In the genomic region with DNA sequence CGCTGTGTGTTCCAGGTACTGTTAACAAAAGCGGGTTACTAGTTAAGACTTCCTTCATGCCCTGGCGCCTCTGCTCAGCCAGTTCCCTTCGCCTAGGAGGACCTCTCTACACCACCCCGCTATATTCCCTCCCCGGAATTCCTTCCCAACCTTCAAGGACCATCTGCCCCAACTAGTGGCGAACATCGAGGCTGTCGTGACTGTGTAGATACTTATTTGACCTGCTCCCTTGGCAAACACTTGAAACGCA, we compare ENCODE assay signal across 1 cellular context.
TF ChIP-seq lines count a peak whose summit lies in the region.

No MANE protein-coding gene starts in this region.

TF ChIP-seq in WTC11, 78 proteins besides CTCF, POLR2A, EP300 and RAD21 (continued from another document):
- TF ChIP-seq ZBTB43 (CRISPR knock-in tag; IDR thresholded peaks at IDR 0.05): no peak
TF ChIP-seq in WTC11: peak in this region for 0.
